In the genomic region with DNA sequence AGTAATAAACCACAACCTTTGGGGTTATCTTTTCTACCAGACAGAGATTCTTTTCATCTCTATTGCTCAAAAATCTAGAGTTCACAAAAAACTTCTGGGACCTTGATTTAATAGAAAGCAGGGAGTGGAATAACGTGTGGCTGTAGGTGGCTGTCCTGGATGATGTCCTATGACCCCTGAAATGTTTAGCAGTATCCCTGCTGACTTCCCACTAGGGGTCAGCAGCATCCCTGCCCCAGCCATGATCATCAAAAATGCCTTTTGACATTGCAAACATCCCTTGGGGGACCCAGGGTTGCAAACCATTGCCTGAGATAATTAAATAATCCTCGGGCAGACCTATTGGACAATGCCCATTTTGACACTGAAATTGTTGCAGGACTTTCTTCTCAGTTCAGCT, we compare ENCODE assay signal across 13 cellular contexts.
DNase-seq lines count a peak whose midpoint lies in the region; ATAC-seq and TF ChIP-seq lines count a peak whose summit lies in the region.
"Had no signal": no experiment of that assay in that cellular context is flagged by ENCODE, and none has a peak within 500 bp of the region (broad histone marks: within the 10 kb centered on the region; RNA-seq: fewer than 3 reads in every experiment).

No MANE protein-coding gene starts in this region.

- H2AFZ ChIP-seq in PC-3 (ENCODE audit: low read length) = no peak overlapping the region
- no peak overlapping the region for H2AFZ ChIP-seq in hepatocyte

- no peaks in the 10 kb centered on the region for H3K36me3 Mint-ChIP-seq in Caco-2 (ENCODE audit: insufficient read depth, unreplicated experiment)

- POLR2A ChIA-PET in Caco-2 (lab: Charles Lee) (no interaction called here), PC-3 (lab: Charles Lee; ENCODE audit: unreplicated experiment) (no interaction called here)

- no peaks in the 10 kb centered on the region for H4K20me1 ChIP-seq in PC-3 (ENCODE audit: low read length)
- H4K20me1 ChIP-seq in hepatocyte (ENCODE audit: insufficient read depth, poor library complexity, severe bottlenecking) = no peaks in the 10 kb centered on the region

- CTCF ChIA-PET in Caco-2 (lab: Charles Lee) = no interaction called here
- CTCF ChIA-PET in PC-3 (lab: Charles Lee) = no interaction called here

- WGBS in hepatocyte (ENCODE audit: low lambda C conversion rate, missing lambda C conversion rate) = 57% methylated on average over 2 of the region's 2 CpGs

- H3K27ac Mint-ChIP-seq in Caco-2 (ENCODE audit: unreplicated experiment) = no peak overlapping the region

- peaks cover 6% of the 10 kb centered on the region for H3K9me3 Mint-ChIP-seq in Caco-2 (ENCODE audit: unreplicated experiment)

- H3K4me1 ChIP-seq in Caco-2 (no peaks in the 10 kb centered on the region), PC-3 (ENCODE audit: insufficient read depth, low read length) (no peaks in the 10 kb centered on the region), hepatocyte (ENCODE audit: insufficient read depth) (no peaks in the 10 kb centered on the region)

- intact Hi-C loops in Caco-2 (cut with micrococcal nuclease; ENCODE audit: unreplicated experiment) = loop anchor here (1.0 to 2.0 kb wide), 3 partner anchors 20 to 324 kb away; no protein-coding TSS in a partner anchor
- intact Hi-C loops in PC-3 (cut with micrococcal nuclease) = no loop called here

- H3K4me2 ChIP-seq in PC-3 (ENCODE audit: low read length) = no peak overlapping the region
- H3K4me2 ChIP-seq in hepatocyte = no peak overlapping the region

- TF ChIP-seq CTCF in Caco-2 (IDR thresholded peaks at IDR 0.05; ENCODE audit: insufficient read depth in 1 of 2, low read depth in 1 of 2, low read length in 1 of 2, severe bottlenecking in 1 of 2, unreplicated experiment in 1 of 2) (peak; percentile 65 to 69), GM20000 (IDR thresholded peaks at IDR 0.05; ENCODE audit: extremely low read depth, missing control alignments) (peak; percentile 48), PC-3 (conservative IDR thresholded peaks at IDR 0.05; ENCODE audit: low read depth, low read length) (peak; percentile 38; the same call in 1 of the 2 replicates), hepatocyte (IDR thresholded peaks at IDR 0.05; ENCODE audit: poor library complexity) (peak; percentile 4)

- no peaks in the 10 kb centered on the region for H3K4me1 Mint-ChIP-seq in Caco-2 (ENCODE audit: low read depth, unreplicated experiment)

- H3K9ac ChIP-seq in PC-3 (ENCODE audit: low read length) = no peak overlapping the region

- DNase-seq in Caco-2 = peak in 1 of 2 experiments; percentile 49
- DNase-seq in GM20000 (ENCODE audit: low spot score) = peak; percentile 68
- DNase-seq in PC-3 = no peak
- no peak for DNase-seq in hepatocyte (ENCODE audit: low spot score)
- no peak for DNase-seq in KG1 (lab: John Stamatoyannopoulos, UW)
- DNase-seq in OCI-M2 (lab: John Stamatoyannopoulos, UW; ENCODE audit: unreplicated experiment) = no peak
- DNase-seq in activated gamma-delta T cell treated with Interleukin-2 at 50 U/mL for 16 hours = no peak
- DNase-seq in SKM-1 (lab: John Stamatoyannopoulos, UW; ENCODE audit: unreplicated experiment) = no peak
- DNase-seq: mucosa of descending colon; NCI-H1105 treated with DMSO at 0.1 percent for 48 hours; Right ventricle myocardium superior; stimulated activated CD4-positive, alpha-beta T cell treated with anti-CD3 and anti-CD28 coated beads, Interleukin-15, amount 100 ng/mL, for 24 hours had no signal

- no peak overlapping the region for H3K27ac ChIP-seq in PC-3 (ENCODE audit: low read length)
- H3K27ac ChIP-seq in hepatocyte = no peak overlapping the region

- H3K79me2 ChIP-seq in PC-3 (ENCODE audit: low read length) = no peaks in the 10 kb centered on the region
- H3K79me2 ChIP-seq in hepatocyte = no peaks in the 10 kb centered on the region

- H3K27me3 Mint-ChIP-seq in Caco-2 (ENCODE audit: insufficient read depth, unreplicated experiment) = peaks cover 10% of the 10 kb centered on the region
- H3K27me3 Mint-ChIP-seq: brain had no signal

- H3K4me3 ChIP-seq in Caco-2 (ENCODE audit: low read depth, low read length) (no peak overlapping the region), PC-3 (ENCODE audit: low read length) (no peak overlapping the region), hepatocyte (no peak overlapping the region)
- H3K4me3 ChIP-seq: mucosa of descending colon had no signal

- no peaks in the 10 kb centered on the region for H3K27me3 ChIP-seq in Caco-2 (replicated peaks; ENCODE audit: control insufficient read depth, insufficient read depth, low read length)
- peaks cover 11% of the 10 kb centered on the region; the same call in 1 of the 2 replicates for H3K27me3 ChIP-seq in PC-3 (ENCODE audit: low read length)
- no peaks in the 10 kb centered on the region for H3K27me3 ChIP-seq in hepatocyte

- H3K4me3 Mint-ChIP-seq in Caco-2 (ENCODE audit: unreplicated experiment) = no peak overlapping the region
- H3K4me3 Mint-ChIP-seq: brain had no signal

- H3F3A ChIP-seq in PC-3 (ENCODE audit: low read length, unreplicated experiment) = no peaks in the 10 kb centered on the region

- H3K9me3 ChIP-seq in Caco-2 (peaks cover 3% of the 10 kb centered on the region; the same call in 1 of the 2 replicates), PC-3 (ENCODE audit: low read length) (no peaks in the 10 kb centered on the region), hepatocyte (ENCODE audit: low read depth) (no peaks in the 10 kb centered on the region)

- BruUV-seq in Caco-2 (replicated peaks; lab: Mats Ljungman, UMichigan) (no TSS peak), PC-3 (replicated peaks; lab: Mats Ljungman, UMichigan) (no TSS peak)

- H3K36me3 ChIP-seq in Caco-2 (ENCODE audit: control insufficient read depth, insufficient read depth, low read length) (no peaks in the 10 kb centered on the region), PC-3 (ENCODE audit: low read depth, low read length) (no peaks in the 10 kb centered on the region), hepatocyte (replicated peaks; ENCODE audit: insufficient read depth, low read depth) (no peaks in the 10 kb centered on the region)

- H3K9me2 ChIP-seq in PC-3 (replicated peaks; ENCODE audit: low read length) (no peaks in the 10 kb centered on the region), hepatocyte (replicated peaks; ENCODE audit: insufficient read depth) (no peaks in the 10 kb centered on the region)

- ATAC-seq in PC-3 = no peak
- ATAC-seq: mucosa of descending colon had no signal

Comparison
In these comparisons a context has a peak if more than half of its experiments do, and no peak if none do; other contexts are left out.
1. CTCF ChIP-seq: peak in every context shown above with its lines; median percentile 67 in Caco-2; 48 in GM20000; 38 in PC-3; 4 in hepatocyte.